ENCODE assay signal across 30 cellular contexts in the genomic region with DNA sequence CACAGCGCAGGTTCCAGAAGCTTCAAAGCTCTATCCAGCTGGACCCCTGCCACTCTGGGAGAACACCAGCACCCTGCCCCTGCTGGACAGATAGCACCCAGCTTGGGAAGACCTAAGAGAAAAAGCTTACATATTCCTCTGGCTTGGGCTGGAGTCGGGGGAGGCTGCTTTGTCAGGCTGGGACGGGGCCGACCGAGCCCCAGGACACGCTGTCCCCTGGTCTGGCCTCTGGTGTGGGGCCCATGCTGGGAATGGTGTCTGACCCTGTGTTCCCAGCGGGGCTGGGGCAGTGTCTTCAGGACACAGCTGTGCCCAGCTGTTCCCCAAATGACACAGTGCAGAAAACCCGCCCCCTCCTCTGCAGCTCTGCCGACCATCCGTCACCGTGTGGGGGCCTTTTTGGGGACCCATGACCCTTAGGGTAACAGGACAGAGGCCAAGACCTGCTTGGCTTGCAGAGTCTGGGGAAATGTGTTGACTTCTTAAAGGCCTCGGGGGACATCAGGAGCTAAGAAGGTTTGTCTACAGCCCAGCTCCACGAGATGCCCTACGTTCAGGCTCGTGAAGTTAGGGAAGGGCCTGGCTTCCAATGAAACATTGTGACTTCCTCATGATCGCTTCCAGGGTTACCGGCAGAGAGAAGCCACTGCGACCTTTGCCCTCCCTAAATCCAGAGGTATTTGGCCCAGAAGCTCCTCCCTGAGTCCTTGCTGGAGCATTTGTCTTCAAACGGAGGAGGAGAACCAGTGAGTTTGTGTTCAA. TPM values are rescaled to one million over a fixed set of nuclear protein-coding genes. Genes with fewer than 3 reads are reported as not detected.
DNase-seq lines count a peak whose midpoint lies in the region; ATAC-seq and TF ChIP-seq lines count a peak whose summit lies in the region.
"Had no signal": no experiment of that assay in that cellular context is flagged by ENCODE, and none has a peak within 500 bp of the region (broad histone marks: within the 10 kb centered on the region; RNA-seq: fewer than 3 reads in every experiment).

No MANE protein-coding gene starts in this region.

- no peak overlapping the region for H3K18ac ChIP-seq in mesenchymal stem cell (ENCODE audit: low read depth in 1 of 2, low read length in 2 of 2)

- no peak overlapping the region for H2BK12ac ChIP-seq in mesenchymal stem cell (ENCODE audit: low read length in 2 of 2)

- no peak overlapping the region for H2AK5ac ChIP-seq in mesenchymal stem cell (ENCODE audit: low read length, severe bottlenecking)

- peaks cover 0 to 18% (median 10%) of the 10 kb centered on the region in 9 donors for H3K4me1 ChIP-seq in heart right ventricle
- peaks cover 3% of the 10 kb centered on the region for H3K4me1 ChIP-seq in mesenchymal stem cell (ENCODE audit: control insufficient read depth, insufficient read depth, low read depth, low read length)
- no peaks in the 10 kb centered on the region for H3K4me1 ChIP-seq in urinary bladder (ENCODE audit: insufficient read depth)
- H3K4me1 ChIP-seq: foreskin keratinocyte, suprapubic skin had no signal

- no peak overlapping the region for H3K23ac ChIP-seq in mesenchymal stem cell (ENCODE audit: low read length in 2 of 2)

- no peak overlapping the region for H3K14ac ChIP-seq in mesenchymal stem cell (ENCODE audit: low read length in 2 of 2)

- H4K8ac ChIP-seq in mesenchymal stem cell (ENCODE audit: low read length) = no peak overlapping the region

- intact Hi-C loops in heart right ventricle (cut with DNase I) = no loop called here

- no peak overlapping the region for H4K91ac ChIP-seq in mesenchymal stem cell (ENCODE audit: low read length)

- H2BK15ac ChIP-seq in mesenchymal stem cell (ENCODE audit: low read depth, poor library complexity, severe bottlenecking) = peak overlapping the region; percentile 37

- no peaks in the 10 kb centered on the region for H3K79me1 ChIP-seq in mesenchymal stem cell (replicated peaks; ENCODE audit: low read length, poor library complexity, severe bottlenecking)

- no peak overlapping the region for H2BK5ac ChIP-seq in mesenchymal stem cell (ENCODE audit: low read depth, low read length, poor library complexity, severe bottlenecking)

- no peak overlapping the region for H3K4me2 ChIP-seq in mesenchymal stem cell (ENCODE audit: low read length, poor library complexity, severe bottlenecking)

- H3K9me3 ChIP-seq in heart right ventricle (peaks cover 0 to 23% (median 19%) of the 10 kb centered on the region in 11 donors), mesenchymal stem cell (ENCODE audit: control insufficient read depth, low read length) (peaks cover 21% of the 10 kb centered on the region)

- DNase-seq in choroid plexus epithelial cell (ENCODE audit: low read depth) (no peak), heart right ventricle (peak in 1 of 2 donors; percentile 58), mesenchymal stem cell (peak; percentile 40), activated gamma-delta T cell (lab: John Stamatoyannopoulos, UW) (no peak), NCI-H1105 treated with DMSO at 0.1 percent for 48 hours (lab: John Stamatoyannopoulos, UW) (no peak)
- no peak for DNase-seq in NK-92 treated with Interleukin-12 subunit alpha and Interleukin-12 subunit beta, amount 100 ng/mL, for 24 hours (lab: John Stamatoyannopoulos, UW)
- DNase-seq: activated CD4-positive, alpha-beta T cell treated with anti-CD3 and anti-CD28 coated beads, Interleukin-2, amount 50 U/mL, for 1 hour; aorta; CD4-positive, alpha-beta T cell; central memory CD4-positive, alpha-beta T cell; dorsolateral prefrontal cortex; foreskin keratinocyte; hypothalamus; mammary epithelial cell; MG63; NCI-H1417; NCI-H446 treated with DMSO at 0.1 percent for 48 hours; occipital lobe; SHP77 treated with DMSO at 0.1 percent for 48 hours; small intestine; SW 1271; T1000 had no signal

- ATAC-seq in heart right ventricle = peak; percentile 15 to 82 (median 64)
- ATAC-seq: foreskin keratinocyte, K562, WTC11 had no signal

- H3K27ac ChIP-seq in heart right ventricle (peak overlapping the region in 2 of 10 donors; percentile 17 to 21), mesenchymal stem cell (ENCODE audit: low read length, poor library complexity, severe bottlenecking) (no peak overlapping the region), urinary bladder (ENCODE audit: low read depth) (peak overlapping the region; percentile 33)
- H3K27ac ChIP-seq: dorsolateral prefrontal cortex, epithelial cell of prostate, foreskin keratinocyte, suprapubic skin had no signal

- H3K4me3 ChIP-seq in choroid plexus epithelial cell (ENCODE audit: low read depth, low read length) (no peak overlapping the region), heart right ventricle (no peak overlapping the region), mesenchymal stem cell (ENCODE audit: insufficient read depth in 1 of 2, low read depth in 1 of 2, low read length in 2 of 2) (no peak overlapping the region), urinary bladder (ENCODE audit: low read depth, low read length) (no peak overlapping the region)
- H3K4me3 ChIP-seq: dorsolateral prefrontal cortex, K562, MG63, suprapubic skin had no signal

- peak; percentile 26 for TF ChIP-seq CTCF in choroid plexus epithelial cell (conservative IDR thresholded peaks at IDR 0.05; ENCODE audit: low read depth, low read length)
- peak in 2 of 9 donors; percentile 13 to 20 for TF ChIP-seq CTCF in heart right ventricle (IDR thresholded peaks at IDR 0.05)

- no peak overlapping the region for H3K9ac ChIP-seq in mesenchymal stem cell (ENCODE audit: low read length)

- H3K27me3 ChIP-seq in heart right ventricle (peaks cover 0 to 6% (median 0%) of the 10 kb centered on the region in 7 donors), mesenchymal stem cell (ENCODE audit: control insufficient read depth in 1 of 2, insufficient read depth in 1 of 2, low read length in 2 of 2) (peaks cover 38 to 62% of the 10 kb centered on the region in 2 experiments)
- H3K27me3 ChIP-seq: dorsolateral prefrontal cortex, MG63 had no signal

- 58 to 65% methylated on average over 19 of the region's 19 CpGs for WGBS in heart right ventricle, 2 donors
- WGBS in mesenchymal stem cell = 45% methylated on average over 19 of the region's 19 CpGs
- 41% methylated on average over 19 of the region's 19 CpGs for WGBS in urinary bladder

- H3K36me3 ChIP-seq in heart right ventricle (no peaks in the 10 kb centered on the region), mesenchymal stem cell (ENCODE audit: control insufficient read depth in 1 of 2, insufficient read depth in 2 of 2, low read depth in 1 of 2, low read length in 2 of 2) (peaks cover 0 to 4% of the 10 kb centered on the region in 2 experiments), urinary bladder (ENCODE audit: insufficient read depth) (no peaks in the 10 kb centered on the region)
- H3K36me3 ChIP-seq: MG63, suprapubic skin had no signal

- no peak overlapping the region for H3K4ac ChIP-seq in mesenchymal stem cell (ENCODE audit: low read depth in 1 of 2, low read length in 2 of 2)

- H2BK120ac ChIP-seq in mesenchymal stem cell (ENCODE audit: low read depth, low read length) = no peak overlapping the region

- peak overlapping the region; percentile 48 for H2AFZ ChIP-seq in mesenchymal stem cell (ENCODE audit: low read depth, low read length)

RNA-seq across cellular contexts. Expression of a gene that starts 20.4 kb away (rescaled TPM):
- 1 to 10 TPM; 1.3 to 7.0 (median 2.2) TPM for total RNA-seq in heart right ventricle
- polyA plus RNA-seq in heart right ventricle = 1 to 10 TPM; 4.9 to 5.6 TPM
- polyA plus RNA-seq in mesenchymal stem cell (2013, experiment 1 of 2) = 29.4 TPM
- 28.2 TPM for polyA plus RNA-seq in mesenchymal stem cell (2013, experiment 2 of 2)
- total RNA-seq in urinary bladder = 3.4 TPM
- polyA plus RNA-seq in urinary bladder = 4.1 TPM

RNA-seq across cellular contexts. Expression of a gene that starts 25.4 kb away (rescaled TPM):
- total RNA-seq in heart right ventricle (not detected), urinary bladder (1.2 TPM)
- polyA plus RNA-seq in heart right ventricle (not detected), urinary bladder (not detected)
- not detected for polyA plus RNA-seq in mesenchymal stem cell (2013, experiment 1 of 2)
- not detected for polyA plus RNA-seq in mesenchymal stem cell (2013, experiment 2 of 2)
- total RNA-seq: activated T-helper 1 cell treated with anti-CD3 and anti-CD28 coated beads, Interleukin-12 subunit alpha, Interleukin-12 subunit beta, Interleukin-2, Interleukin-4 antibody, amounts not matched to agents 30 ng/mL and 10 ng/mL and 1 ng/mL, durations not matched to agents 14 hours and 24 hours and 36 hours; aorta; CD4-positive, alpha-beta T cell; foreskin keratinocyte; HT-29; K562; mammary epithelial cell; occipital lobe; suprapubic skin; WTC11 had no signal
- polyA plus RNA-seq: aorta, foreskin keratinocyte, K562, mammary epithelial cell, small intestine had no signal

RNA-seq across cellular contexts. Expression of a gene that starts 35.2 kb away (rescaled TPM):
- total RNA-seq in heart right ventricle (1 to 10 TPM; 2.0 to 9.1 (median 4.3) TPM), urinary bladder (2.2 TPM)
- polyA plus RNA-seq in heart right ventricle (1 to 10 TPM; 4.9 to 7.5 TPM), urinary bladder (8.9 TPM)
- polyA plus RNA-seq in mesenchymal stem cell (2013, experiment 1 of 2) = 0.22 TPM
- 0.21 TPM for polyA plus RNA-seq in mesenchymal stem cell (2013, experiment 2 of 2)
- total RNA-seq: activated T-helper 1 cell treated with anti-CD3 and anti-CD28 coated beads, Interleukin-12 subunit alpha, Interleukin-12 subunit beta, Interleukin-2, Interleukin-4 antibody, amounts not matched to agents 30 ng/mL and 10 ng/mL and 1 ng/mL, durations not matched to agents 14 hours and 24 hours and 36 hours; foreskin keratinocyte; G401 had no signal
- polyA plus RNA-seq: foreskin keratinocyte, K562, mammary epithelial cell had no signal

RNA-seq across cellular contexts. Expression of a gene that starts 39.5 kb away (rescaled TPM):
- total RNA-seq in heart right ventricle (10 to 100 TPM in 9 of 10 donors, 1 to 10 TPM in 1; 8.8 to 12.6 (median 10.8) TPM), urinary bladder (5.9 TPM)
- polyA plus RNA-seq in heart right ventricle (10 to 100 TPM; 10.0 to 17.3 TPM), urinary bladder (19.5 TPM)
- 6.9 TPM for polyA plus RNA-seq in mesenchymal stem cell (2013, experiment 1 of 2)
- 6.9 TPM for polyA plus RNA-seq in mesenchymal stem cell (2013, experiment 2 of 2)
